In genomic region chr4:137909910-137910309, GRCh38 we compare ENCODE assay signal across 1 cellular context.
TF ChIP-seq lines count a peak whose summit lies in the region.

No MANE protein-coding gene starts in this region.

TF ChIP-seq in HepG2, 621 proteins besides CTCF, POLR2A, EP300 and RAD21 (continued from another document):
- TF ChIP-seq, protein P1, sequence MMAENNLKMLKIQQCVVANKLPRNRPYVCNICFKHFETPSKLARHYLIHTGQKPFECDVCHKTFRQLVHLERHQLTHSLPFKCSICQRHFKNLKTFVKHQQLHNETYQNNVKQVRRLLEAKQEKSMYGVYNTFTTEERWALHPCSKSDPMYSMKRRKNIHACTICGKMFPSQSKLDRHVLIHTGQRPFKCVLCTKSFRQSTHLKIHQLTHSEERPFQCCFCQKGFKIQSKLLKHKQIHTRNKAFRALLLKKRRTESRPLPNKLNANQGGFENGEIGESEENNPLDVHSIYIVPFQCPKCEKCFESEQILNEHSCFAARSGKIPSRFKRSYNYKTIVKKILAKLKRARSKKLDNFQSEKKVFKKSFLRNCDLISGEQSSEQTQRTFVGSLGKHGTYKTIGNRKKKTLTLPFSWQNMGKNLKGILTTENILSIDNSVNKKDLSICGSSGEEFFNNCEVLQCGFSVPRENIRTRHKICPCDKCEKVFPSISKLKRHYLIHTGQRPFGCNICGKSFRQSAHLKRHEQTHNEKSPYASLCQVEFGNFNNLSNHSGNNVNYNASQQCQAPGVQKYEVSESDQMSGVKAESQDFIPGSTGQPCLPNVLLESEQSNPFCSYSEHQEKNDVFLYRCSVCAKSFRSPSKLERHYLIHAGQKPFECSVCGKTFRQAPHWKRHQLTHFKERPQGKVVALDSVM (CRISPR knock-in tag; IDR thresholded peaks at IDR 0.05) = no peak
- no peak for TF ChIP-seq HNRNPK (IDR thresholded peaks at IDR 0.05; ENCODE audit: low read depth, low read length, poor library complexity, severe bottlenecking)
- TF ChIP-seq GPBP1L1 (CRISPR knock-in tag; IDR thresholded peaks at IDR 0.05) = no peak
- no peak for TF ChIP-seq ZNF225 (CRISPR knock-in tag; IDR thresholded peaks at IDR 0.05)
